1 cellular context compared by ENCODE assay signal in genomic region chr1:110348050-110348449, GRCh38.
TF ChIP-seq lines count a peak whose summit lies in the region.

No MANE protein-coding gene starts in this region.

TF ChIP-seq in GM23338, 12 proteins besides CTCF, POLR2A, EP300 and RAD21:
- TF ChIP-seq, protein P1, sequence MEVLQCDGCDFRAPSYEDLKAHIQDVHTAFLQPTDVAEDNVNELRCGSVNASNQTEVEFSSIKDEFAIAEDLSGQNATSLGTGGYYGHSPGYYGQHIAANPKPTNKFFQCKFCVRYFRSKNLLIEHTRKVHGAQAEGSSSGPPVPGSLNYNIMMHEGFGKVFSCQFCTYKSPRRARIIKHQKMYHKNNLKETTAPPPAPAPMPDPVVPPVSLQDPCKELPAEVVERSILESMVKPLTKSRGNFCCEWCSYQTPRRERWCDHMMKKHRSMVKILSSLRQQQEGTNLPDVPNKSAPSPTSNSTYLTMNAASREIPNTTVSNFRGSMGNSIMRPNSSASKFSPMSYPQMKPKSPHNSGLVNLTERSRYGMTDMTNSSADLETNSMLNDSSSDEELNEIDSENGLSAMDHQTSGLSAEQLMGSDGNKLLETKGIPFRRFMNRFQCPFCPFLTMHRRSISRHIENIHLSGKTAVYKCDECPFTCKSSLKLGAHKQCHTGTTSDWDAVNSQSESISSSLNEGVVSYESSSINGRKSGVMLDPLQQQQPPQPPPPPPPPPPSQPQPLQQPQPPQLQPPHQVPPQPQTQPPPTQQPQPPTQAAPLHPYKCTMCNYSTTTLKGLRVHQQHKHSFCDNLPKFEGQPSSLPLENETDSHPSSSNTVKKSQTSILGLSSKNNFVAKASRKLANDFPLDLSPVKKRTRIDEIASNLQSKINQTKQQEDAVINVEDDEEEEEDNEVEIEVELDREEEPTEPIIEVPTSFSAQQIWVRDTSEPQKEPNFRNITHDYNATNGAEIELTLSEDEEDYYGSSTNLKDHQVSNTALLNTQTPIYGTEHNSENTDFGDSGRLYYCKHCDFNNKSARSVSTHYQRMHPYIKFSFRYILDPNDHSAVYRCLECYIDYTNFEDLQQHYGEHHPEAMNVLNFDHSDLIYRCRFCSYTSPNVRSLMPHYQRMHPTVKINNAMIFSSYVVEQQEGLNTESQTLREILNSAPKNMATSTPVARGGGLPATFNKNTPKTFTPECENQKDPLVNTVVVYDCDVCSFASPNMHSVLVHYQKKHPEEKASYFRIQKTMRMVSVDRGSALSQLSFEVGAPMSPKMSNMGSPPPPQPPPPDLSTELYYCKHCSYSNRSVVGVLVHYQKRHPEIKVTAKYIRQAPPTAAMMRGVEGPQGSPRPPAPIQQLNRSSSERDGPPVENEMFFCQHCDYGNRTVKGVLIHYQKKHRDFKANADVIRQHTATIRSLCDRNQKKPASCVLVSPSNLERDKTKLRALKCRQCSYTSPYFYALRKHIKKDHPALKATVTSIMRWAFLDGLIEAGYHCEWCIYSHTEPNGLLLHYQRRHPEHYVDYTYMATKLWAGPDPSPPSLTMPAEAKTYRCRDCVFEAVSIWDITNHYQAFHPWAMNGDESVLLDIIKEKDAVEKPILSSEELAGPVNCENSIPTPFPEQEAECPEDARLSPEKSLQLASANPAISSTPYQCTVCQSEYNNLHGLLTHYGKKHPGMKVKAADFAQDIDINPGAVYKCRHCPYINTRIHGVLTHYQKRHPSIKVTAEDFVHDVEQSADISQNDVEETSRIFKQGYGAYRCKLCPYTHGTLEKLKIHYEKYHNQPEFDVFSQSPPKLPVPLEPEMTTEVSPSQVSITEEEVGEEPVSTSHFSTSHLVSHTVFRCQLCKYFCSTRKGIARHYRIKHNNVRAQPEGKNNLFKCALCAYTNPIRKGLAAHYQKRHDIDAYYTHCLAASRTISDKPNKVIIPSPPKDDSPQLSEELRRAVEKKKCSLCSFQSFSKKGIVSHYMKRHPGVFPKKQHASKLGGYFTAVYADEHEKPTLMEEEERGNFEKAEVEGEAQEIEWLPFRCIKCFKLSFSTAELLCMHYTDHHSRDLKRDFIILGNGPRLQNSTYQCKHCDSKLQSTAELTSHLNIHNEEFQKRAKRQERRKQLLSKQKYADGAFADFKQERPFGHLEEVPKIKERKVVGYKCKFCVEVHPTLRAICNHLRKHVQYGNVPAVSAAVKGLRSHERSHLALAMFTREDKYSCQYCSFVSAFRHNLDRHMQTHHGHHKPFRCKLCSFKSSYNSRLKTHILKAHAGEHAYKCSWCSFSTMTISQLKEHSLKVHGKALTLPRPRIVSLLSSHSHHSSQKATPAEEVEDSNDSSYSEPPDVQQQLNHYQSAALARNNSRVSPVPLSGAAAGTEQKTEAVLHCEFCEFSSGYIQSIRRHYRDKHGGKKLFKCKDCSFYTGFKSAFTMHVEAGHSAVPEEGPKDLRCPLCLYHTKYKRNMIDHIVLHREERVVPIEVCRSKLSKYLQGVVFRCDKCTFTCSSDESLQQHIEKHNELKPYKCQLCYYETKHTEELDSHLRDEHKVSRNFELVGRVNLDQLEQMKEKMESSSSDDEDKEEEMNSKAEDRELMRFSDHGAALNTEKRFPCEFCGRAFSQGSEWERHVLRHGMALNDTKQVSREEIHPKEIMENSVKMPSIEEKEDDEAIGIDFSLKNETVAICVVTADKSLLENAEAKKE (CRISPR knock-in tag; IDR thresholded peaks at IDR 0.05), result no peak
- TF ChIP-seq JUNB (IDR thresholded peaks at IDR 0.05; ENCODE audit: unreplicated experiment), result no peak
- TF ChIP-seq ZNF114 (CRISPR knock-in tag; IDR thresholded peaks at IDR 0.05), result no peak
- TF ChIP-seq EZH2 (IDR thresholded peaks at IDR 0.05; ENCODE audit: low read depth, unreplicated experiment), result no peak
- TF ChIP-seq NANOG (IDR thresholded peaks at IDR 0.05; ENCODE audit: borderline replicate concordance), result no peak
- no peak for TF ChIP-seq POLR2AphosphoS5 (IDR thresholded peaks at IDR 0.05; ENCODE audit: low read depth)
- no peak for TF ChIP-seq STAT1 (IDR thresholded peaks at IDR 0.05; ENCODE audit: unreplicated experiment)
- TF ChIP-seq REST (IDR thresholded peaks at IDR 0.05; ENCODE audit: unreplicated experiment), result no peak
- no peak for TF ChIP-seq ZNF331 (CRISPR knock-in tag; IDR thresholded peaks at IDR 0.05; ENCODE audit: low read depth)
- no peak for TF ChIP-seq ETS1 (IDR thresholded peaks at IDR 0.05)
- no peak for TF ChIP-seq CREB1 (CRISPR knock-in tag; IDR thresholded peaks at IDR 0.05; ENCODE audit: low read depth)
- no peak for TF ChIP-seq EZH2phosphoT487 (IDR thresholded peaks at IDR 0.05; ENCODE audit: unreplicated experiment)
